2 cellular contexts compared by ENCODE assay signal in genomic region chr13:79779061-79779460, GRCh38.
TF ChIP-seq lines count a peak whose summit lies in the region.

No MANE protein-coding gene starts in this region.

TF ChIP-seq in GM12878, 131 proteins besides CTCF, POLR2A, EP300 and RAD21 (continued from another document):
- TF ChIP-seq NFIC (IDR thresholded peaks at IDR 0.05; ENCODE audit: low read depth, low read length) (peak; percentile 78), SMC3 (IDR thresholded peaks at IDR 0.05; ENCODE audit: borderline replicate concordance, low read length) (no peak), TCF7 (IDR thresholded peaks at IDR 0.05; ENCODE audit: borderline replicate concordance) (peak; percentile 90), IKZF2 (IDR thresholded peaks at IDR 0.05) (no peak; a peak in 1 of 4 replicates), DPF2 (IDR thresholded peaks at IDR 0.05) (0 out of 2 replicates have a peak, but pooled peaks have one; percentile 18), JUNB (IDR thresholded peaks at IDR 0.05) (peak; percentile 82), ATF2 (IDR thresholded peaks at IDR 0.05; ENCODE audit: low read length) (peak; percentile 69)
TF ChIP-seq in GM12878: peak in this region for 9.

TF ChIP-seq in WTC11, 78 proteins besides CTCF, POLR2A, EP300 and RAD21 (continued from another document):
- no peak for TF ChIP-seq PRDM15 (CRISPR knock-in tag; IDR thresholded peaks at IDR 0.05)
- no peak for TF ChIP-seq MXD4 (CRISPR knock-in tag; IDR thresholded peaks at IDR 0.05; ENCODE audit: borderline replicate concordance)
- no peak for TF ChIP-seq FOXP4 (CRISPR knock-in tag; IDR thresholded peaks at IDR 0.05)
- TF ChIP-seq TCF7 (CRISPR knock-in tag; IDR thresholded peaks at IDR 0.05; ENCODE audit: low read depth): no peak
- TF ChIP-seq GABPB1 (CRISPR knock-in tag; IDR thresholded peaks at IDR 0.05): no peak
- no peak for TF ChIP-seq NFE2L1 (CRISPR knock-in tag; IDR thresholded peaks at IDR 0.05)
TF ChIP-seq in WTC11: peak in this region for 0.
